ENCODE assay signal across 10 cellular contexts in the genomic region with DNA sequence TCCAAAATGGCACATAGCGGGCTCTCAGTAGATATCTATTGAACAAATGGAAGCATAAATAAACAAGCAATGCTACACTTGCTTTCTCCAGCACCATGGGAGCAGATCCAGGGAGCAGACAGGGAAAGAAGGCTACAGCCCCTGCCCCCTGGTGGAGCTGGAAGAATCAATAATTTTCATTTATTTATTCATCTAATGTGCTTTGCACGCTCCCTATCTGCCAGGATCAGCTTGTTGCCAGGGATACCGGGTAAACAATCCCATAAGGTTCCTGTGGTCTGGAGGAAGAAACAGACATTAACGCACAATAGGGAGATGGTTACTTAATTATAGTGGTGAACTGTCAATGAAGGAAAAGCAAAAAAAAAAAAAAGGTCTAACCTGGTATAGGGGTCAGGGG. TPM values are rescaled to one million over a fixed set of nuclear protein-coding genes. Genes with fewer than 3 reads are reported as not detected.
DNase-seq lines count a peak whose midpoint lies in the region; ATAC-seq, FAIRE-seq and TF ChIP-seq lines count a peak whose summit lies in the region.
"Had no signal": no experiment of that assay in that cellular context is flagged by ENCODE, and none has a peak within 500 bp of the region (broad histone marks: within the 10 kb centered on the region; RNA-seq: fewer than 3 reads in every experiment).

No MANE protein-coding gene starts in this region.

- no peak overlapping the region for H2AFZ ChIP-seq in GM12878 (ENCODE audit: control insufficient read depth, low read depth, low read length)

- no peaks in the 10 kb centered on the region for H4K20me1 ChIP-seq in GM12878 (ENCODE audit: control insufficient read depth, insufficient read depth)

- no peak overlapping the region for H3K4me3 Mint-ChIP-seq in CD8-positive, alpha-beta T cell

- H3K79me2 ChIP-seq in GM12878 (ENCODE audit: control insufficient read depth, insufficient read depth, low read length), result no peaks in the 10 kb centered on the region

- intact Hi-C loops in CD8-positive, alpha-beta T cell (cut with DNase I, micrococcal nuclease), result no loop called here
- intact Hi-C loops in GM12878 (cut with micrococcal nuclease; ENCODE audit: unreplicated experiment), result no loop called here

- WGBS in GM12878 (ENCODE audit: insufficient coverage, insufficient replicate concordance, low lambda C conversion rate, missing lambda C conversion rate), result 91% methylated on average over 4 of the region's 4 CpGs

- H3K27me3 Mint-ChIP-seq in CD8-positive, alpha-beta T cell (ENCODE audit: low read depth), result no peaks in the 10 kb centered on the region

- ATAC-seq in CD8-positive, alpha-beta T cell, result no peak
- ATAC-seq in GM12878 (no peak), left lobe of liver (peak; percentile 58), GM19324 (IDR thresholded peaks at IDR 0.05; ENCODE audit: low FRiP score, unreplicated experiment) (no peak)

- FAIRE-seq in GM12878 (lab: Jason Lieb, UNC), result no peak
- FAIRE-seq: GM18507 had no signal

- no peaks in the 10 kb centered on the region for H3K9me3 ChIP-seq in CD8-positive, alpha-beta T cell (ENCODE audit: low read length)
- no peaks in the 10 kb centered on the region; the same call in 2 of the 3 replicates for H3K9me3 ChIP-seq in GM12878 (replicated peaks; ENCODE audit: control insufficient read depth, insufficient read depth, low read length)

- no peak for TF ChIP-seq EP300 in GM12878 (IDR thresholded peaks at IDR 0.05; ENCODE audit: borderline replicate concordance in 1 of 2, control insufficient read depth in 1 of 2, low read depth in 2 of 2, low read length in 2 of 2)

- H3K36me3 ChIP-seq in CD8-positive, alpha-beta T cell (ENCODE audit: insufficient read depth, low read length), result no peaks in the 10 kb centered on the region
- no peaks in the 10 kb centered on the region for H3K36me3 ChIP-seq in GM12878 (ENCODE audit: control insufficient read depth in 2 of 2, insufficient read depth in 2 of 2, low read length in 1 of 2)

- no peak for TF ChIP-seq CTCF in CD8-positive, alpha-beta T cell (IDR thresholded peaks at IDR 0.05)
- TF ChIP-seq CTCF in GM12878 (IDR thresholded peaks at IDR 0.05 in 2 of 3, conservative IDR thresholded peaks at IDR 0.05 in 1 of 3; ENCODE audit: control insufficient read depth in 2 of 3, extremely low read depth in 1 of 3, insufficient read depth in 1 of 3, low read depth in 3 of 3, low read length in 3 of 3), result peak; percentile 6 to 19 (median 10); a peak in 1 of 6 replicates

- RAD21 ChIA-PET in GM12878 (lab: Charles Lee; ENCODE audit: unreplicated experiment), result no interaction called here

- no peak overlapping the region for H3K4me3 ChIP-seq in CD8-positive, alpha-beta T cell (ENCODE audit: low read depth, low read length)
- H3K4me3 ChIP-seq in GM12878, result no peak overlapping the region

- SMC1A ChIA-PET in GM12878 (lab: Charles Lee; ENCODE audit: uncharacterized antibody, unreplicated experiment), result interaction anchor here (1.0 kb wide), 1 partner anchor 188 kb away, joined by 3 read pairs; no protein-coding TSS in a partner anchor

- H3K36me3 Mint-ChIP-seq in CD8-positive, alpha-beta T cell, result no peaks in the 10 kb centered on the region

- CTCF ChIA-PET in CD8-positive, alpha-beta T cell (lab: Charles Lee), result interaction anchor here (1.1 kb wide), 2 partner anchors 10 to 19 kb away, joined by 3 read pairs; no protein-coding TSS in a partner anchor
- CTCF ChIA-PET in GM12878 (lab: Yijun Ruan, JAX), result interaction anchor here (0.6 to 0.8 kb wide), 3 partner anchors 29 to 168 kb away, joined by 3 to 4 read pairs (median 3); no protein-coding TSS in a partner anchor

- peaks cover under 1% of the 10 kb centered on the region for H3K9me3 Mint-ChIP-seq in CD8-positive, alpha-beta T cell

- no peak overlapping the region for H3K4me2 ChIP-seq in GM12878 (ENCODE audit: control insufficient read depth, insufficient read depth)

- no peak for TF ChIP-seq RAD21 in GM12878 (IDR thresholded peaks at IDR 0.05; ENCODE audit: insufficient read depth, low read depth, low read length)

- no TSS peak for BruUV-seq in GM12878 (replicated peaks; lab: Mats Ljungman, UMichigan)

- no peaks in the 10 kb centered on the region for H3K27me3 ChIP-seq in CD8-positive, alpha-beta T cell (ENCODE audit: insufficient read depth, low read length)
- H3K27me3 ChIP-seq in GM12878 (replicated peaks in 1 of 2; ENCODE audit: control insufficient read depth in 2 of 2, insufficient read depth in 2 of 2, low read length in 1 of 2), result no peaks in the 10 kb centered on the region

- peak overlapping the region; percentile 13 for H3K27ac Mint-ChIP-seq in CD8-positive, alpha-beta T cell

- H3K9ac ChIP-seq in GM12878 (ENCODE audit: control insufficient read depth, insufficient read depth, low read length), result no peak overlapping the region

- DNase-seq in CD8-positive, alpha-beta T cell, result no peak
- DNase-seq in NCI-H146 treated with DMSO at 0.1 percent for 48 hours (lab: John Stamatoyannopoulos, UW; ENCODE audit: unreplicated experiment), result peak; percentile 96
- DNase-seq in GM12878 (ENCODE audit: low read depth, low spot score), result no peak
- DNase-seq in left lobe of liver (ENCODE audit: low spot score), result no peak
- DNase-seq in putamen (ENCODE audit: low spot score), result no peak
- no peak for DNase-seq in substantia nigra (lab: John Stamatoyannopoulos, UW)
- DNase-seq in activated CD8-positive, alpha-beta memory T cell treated with anti-CD3 and anti-CD28 coated beads, Interleukin-2, amount 50 U/mL, for 4 hours, result no peak

- no peaks in the 10 kb centered on the region for H3K4me1 ChIP-seq in CD8-positive, alpha-beta T cell (ENCODE audit: insufficient read depth, low read length)
- no peaks in the 10 kb centered on the region for H3K4me1 ChIP-seq in GM12878 (ENCODE audit: control insufficient read depth, insufficient read depth, low read length)

- POLR2A ChIA-PET in CD8-positive, alpha-beta T cell (lab: Charles Lee), result no interaction called here
- POLR2A ChIA-PET in GM12878 (lab: Charles Lee), result interaction anchor here (0.7 to 1.0 kb wide), 2 partner anchors 11 to 23 kb away, joined by 3 to 4 read pairs; no protein-coding TSS in a partner anchor

- TF ChIP-seq POLR2A in GM12878 (IDR thresholded peaks at IDR 0.05; ENCODE audit: low read depth, low read length), result no peak

- in situ Hi-C loops in GM12878 (cut with MboI), result loop anchor here (5.0 kb wide), 1 partner anchor 37 kb away; no protein-coding TSS in a partner anchor

- H3K27ac ChIP-seq in CD8-positive, alpha-beta T cell (ENCODE audit: low read depth, low read length), result no peak overlapping the region
- H3K27ac ChIP-seq in GM12878 (ENCODE audit: control insufficient read depth, insufficient read depth), result no peak overlapping the region
- H3K27ac ChIP-seq in substantia nigra (ENCODE audit: low read depth, low read length, poor library complexity, severe bottlenecking), result no peak overlapping the region
- H3K27ac ChIP-seq: epithelial cell of prostate had no signal

- H3K4me1 Mint-ChIP-seq in CD8-positive, alpha-beta T cell (ENCODE audit: low read depth), result no peaks in the 10 kb centered on the region

TF ChIP-seq in GM12878, 131 proteins besides CTCF, POLR2A, EP300 and RAD21 (continues in another document):
- no peak for TF ChIP-seq KDM1A (IDR thresholded peaks at IDR 0.05; ENCODE audit: borderline replicate concordance)
- no peak for TF ChIP-seq WRNIP1 (IDR thresholded peaks at IDR 0.05; ENCODE audit: borderline replicate concordance, low read depth, low read length)

RNA-seq across cellular contexts. Expression of a gene that starts 40.1 kb away (rescaled TPM):
- total RNA-seq in CD8-positive, alpha-beta T cell, result 10 to 100 TPM; 57.0 to 65.7 TPM
- 321 and 343 TPM in 2 replicates for total RNA-seq in GM12878 (2013; cell fraction: nucleolus; rRNA removed)
- total RNA-seq in GM12878 (2014; rRNA removed), result 31.6 and 34.9 TPM in 2 replicates
- 33.1 and 36.5 TPM in 2 replicates for total RNA-seq in GM12878 (2014; rRNA removed; fragmentation: Illumina TruSeq; extraction: Trizol)
- total RNA-seq in GM12878 (2021), result 53.4 and 62.4 TPM in 2 replicates
- polyA plus RNA-seq in GM12878 (2011; ENCODE audit: low read depth), result 16.2 TPM
- 9.9 and 13.2 TPM in 2 replicates for polyA plus RNA-seq in GM12878 (2011; rRNA removed)
- 9.4 and 15.1 TPM in 2 replicates for polyA plus RNA-seq in GM12878 (2011; cell fraction: cytosol; rRNA removed)
- polyA plus RNA-seq in GM12878 (2011; cell fraction: nucleus; rRNA removed), result 47.2 and 56.6 TPM in 2 replicates
- 24.0 and 32.4 TPM in 2 replicates for polyA plus RNA-seq in GM12878 (2012)
- 28.7 and 31.3 TPM in 2 replicates for polyA plus RNA-seq in GM12878 (2014; fragmentation: Illumina TruSeq; extraction: Trizol)
- polyA plus RNA-seq in GM12878 (2014; fragmentation: Nextera tagmentation; extraction: Ambion mirVana), result 1 to 10 TPM; 1.4 to 4.4 TPM
- 27.6 and 32.8 TPM in 2 replicates for polyA plus RNA-seq in GM12878 (2014; rRNA removed)
- polyA plus RNA-seq in GM12878 (2016; fragmentation: Nextera tagmentation; extraction: Ambion mirVana), result 10 to 100 TPM; 33.8 to 37.2 TPM
- polyA minus RNA-seq in GM12878 (2011; rRNA and poly(A)+ RNA removed), result 63.4 and 67.7 TPM in 2 replicates
- polyA minus RNA-seq in GM12878 (2011; cell fraction: cytosol; rRNA and poly(A)+ RNA removed), result 16.7 and 19.8 TPM in 2 replicates
- polyA minus RNA-seq in GM12878 (2011; cell fraction: nucleus; rRNA and poly(A)+ RNA removed), result 120 and 193 TPM in 2 replicates
- 28.3 TPM for total RNA-seq in left lobe of liver

RNA-seq across cellular contexts. Expression of a gene that starts 47.3 kb away (rescaled TPM):
- 10 to 100 TPM; 43.0 to 49.6 TPM for total RNA-seq in CD8-positive, alpha-beta T cell
- 42.7 and 44.0 TPM in 2 replicates for total RNA-seq in GM12878 (2013; cell fraction: nucleolus; rRNA removed)
- total RNA-seq in GM12878 (2014; rRNA removed), result 104 and 109 TPM in 2 replicates
- total RNA-seq in GM12878 (2014; rRNA removed; fragmentation: Illumina TruSeq; extraction: Trizol), result 145 and 157 TPM in 2 replicates
- 91.1 and 92.9 TPM in 2 replicates for total RNA-seq in GM12878 (2021)
- 28.5 TPM for polyA plus RNA-seq in GM12878 (2011; ENCODE audit: low read depth)
- 47.2 and 79.2 TPM in 2 replicates for polyA plus RNA-seq in GM12878 (2011; rRNA removed)
- 17.6 and 17.8 TPM in 2 replicates for polyA plus RNA-seq in GM12878 (2011; cell fraction: cytosol; rRNA removed)
- 17.5 and 29.0 TPM in 2 replicates for polyA plus RNA-seq in GM12878 (2011; cell fraction: nucleus; rRNA removed)
- 45.2 and 56.4 TPM in 2 replicates for polyA plus RNA-seq in GM12878 (2012)
- polyA plus RNA-seq in GM12878 (2014; fragmentation: Illumina TruSeq; extraction: Trizol), result 286 and 334 TPM in 2 replicates
- 100 to 1,000 TPM; 156 to 171 TPM for polyA plus RNA-seq in GM12878 (2014; fragmentation: Nextera tagmentation; extraction: Ambion mirVana)
- 57.9 and 61.7 TPM in 2 replicates for polyA plus RNA-seq in GM12878 (2014; rRNA removed)
- polyA plus RNA-seq in GM12878 (2016; fragmentation: Nextera tagmentation; extraction: Ambion mirVana), result 100 to 1,000 TPM; 164 to 183 TPM
- 16.8 TPM in 2 replicates for polyA minus RNA-seq in GM12878 (2011; rRNA and poly(A)+ RNA removed)
- 11.6 and 17.8 TPM in 2 replicates for polyA minus RNA-seq in GM12878 (2011; cell fraction: cytosol; rRNA and poly(A)+ RNA removed)
- polyA minus RNA-seq in GM12878 (2011; cell fraction: nucleus; rRNA and poly(A)+ RNA removed), result 7.7 and 19.3 TPM in 2 replicates
- total RNA-seq in left lobe of liver, result 13.2 TPM
